In genomic region chr2:88600038-88600465, GRCh38 we compare ENCODE assay signal across 1 cellular context.
TF ChIP-seq lines count a peak whose summit lies in the region.

No MANE protein-coding gene starts in this region.

TF ChIP-seq in HepG2, 621 proteins besides CTCF, POLR2A, EP300 and RAD21 (continued from another document and continues in another):
- TF ChIP-seq PRDM15 (CRISPR knock-in tag; IDR thresholded peaks at IDR 0.05) (no peak), PPARG (CRISPR knock-in tag; conservative IDR thresholded peaks at IDR 0.05) (peak; percentile 73), SRSF4 (IDR thresholded peaks at IDR 0.05; ENCODE audit: low read depth, low read length, poor library complexity, severe bottlenecking) (no peak), AHDC1 (CRISPR knock-in tag; IDR thresholded peaks at IDR 0.05; ENCODE audit: borderline replicate concordance) (peak; percentile 53; the same call in 1 of the 2 replicates), BCL6 (CRISPR knock-in tag; IDR thresholded peaks at IDR 0.05) (peak; percentile 39; the same call in 1 of the 2 replicates), ZC3H4 (CRISPR knock-in tag; IDR thresholded peaks at IDR 0.05; ENCODE audit: borderline replicate concordance) (no peak), GATAD2A (CRISPR knock-in tag; IDR thresholded peaks at IDR 0.05) (peak; percentile 40), ZBTB25 (CRISPR knock-in tag; IDR thresholded peaks at IDR 0.05) (no peak), ARID3A (IDR thresholded peaks at IDR 0.05; ENCODE audit: low read depth, low read length) (peak; percentile 39; the same call in 1 of the 2 replicates), ZNF652 (CRISPR knock-in tag; IDR thresholded peaks at IDR 0.05; ENCODE audit: borderline replicate concordance, low read depth) (no peak), CEBPG (CRISPR knock-in tag; IDR thresholded peaks at IDR 0.05) (peak; percentile 37; the same call in 1 of the 2 replicates), JUND (CRISPR knock-in tag; IDR thresholded peaks at IDR 0.05) (peak; percentile 93), TBL1XR1 (IDR thresholded peaks at IDR 0.05; ENCODE audit: borderline replicate concordance, low read length, partially characterized antibody) (peak; percentile 56), MTF1 (CRISPR knock-in tag; IDR thresholded peaks at IDR 0.05) (no peak), PHF8 (CRISPR knock-in tag; IDR thresholded peaks at IDR 0.05) (no peak), SETDB1 (CRISPR knock-in tag; IDR thresholded peaks at IDR 0.05; ENCODE audit: borderline replicate concordance) (no peak), HNRNPUL1 (IDR thresholded peaks at IDR 0.05; ENCODE audit: low read depth, low read length) (no peak), DNMT3B (CRISPR knock-in tag; conservative IDR thresholded peaks at IDR 0.05) (peak; percentile 77; the same call in 1 of the 2 replicates), HNRNPK (IDR thresholded peaks at IDR 0.05; ENCODE audit: low read depth, low read length, poor library complexity, severe bottlenecking) (no peak), RARA (CRISPR knock-in tag; IDR thresholded peaks at IDR 0.05) (peak; percentile 24; the same call in 1 of the 2 replicates), CEBPB (IDR thresholded peaks at IDR 0.05; ENCODE audit: borderline replicate concordance, low read depth, low read length) (peak; percentile 48; the same call in 1 of the 2 replicates), NONO (IDR thresholded peaks at IDR 0.05) (no peak), NONO (CRISPR knock-in tag; conservative IDR thresholded peaks at IDR 0.05) (no peak), SOX5 (CRISPR knock-in tag; IDR thresholded peaks at IDR 0.05; ENCODE audit: borderline replicate concordance) (peak; percentile 36; the same call in 1 of the 2 replicates), RFX5 (IDR thresholded peaks at IDR 0.05; ENCODE audit: low read depth, low read length) (no peak), HDAC1 (CRISPR knock-in tag; IDR thresholded peaks at IDR 0.05) (peak; percentile 35; the same call in 1 of the 2 replicates), ZNF670 (CRISPR knock-in tag; IDR thresholded peaks at IDR 0.05; ENCODE audit: borderline replicate concordance) (peak; percentile 61; the same call in 1 of the 2 replicates), SALL2 (CRISPR knock-in tag; IDR thresholded peaks at IDR 0.05) (no peak), BCL3 (CRISPR knock-in tag; IDR thresholded peaks at IDR 0.05) (no peak), HNF1A (IDR thresholded peaks at IDR 0.05; ENCODE audit: low read depth) (no peak), HNF1A (CRISPR knock-in tag; IDR thresholded peaks at IDR 0.05; ENCODE audit: borderline replicate concordance) (no peak), RBAK (CRISPR knock-in tag; IDR thresholded peaks at IDR 0.05) (no peak), GATA4 (IDR thresholded peaks at IDR 0.05; ENCODE audit: borderline replicate concordance, low read depth) (no peak), HOMEZ (CRISPR knock-in tag; IDR thresholded peaks at IDR 0.05; ENCODE audit: low read depth) (peak; percentile 100), JUNB (CRISPR knock-in tag; IDR thresholded peaks at IDR 0.05; ENCODE audit: borderline replicate concordance) (peak; percentile 45; the same call in 1 of the 2 replicates), FOSL1 (CRISPR knock-in tag; IDR thresholded peaks at IDR 0.05; ENCODE audit: borderline replicate concordance) (peak; percentile 72; the same call in 1 of the 2 replicates), CBX5 (CRISPR knock-in tag; IDR thresholded peaks at IDR 0.05; ENCODE audit: borderline replicate concordance) (no peak), ZNF326 (CRISPR knock-in tag; IDR thresholded peaks at IDR 0.05; ENCODE audit: borderline replicate concordance) (no peak)
